ENCODE assay signal across 18 cellular contexts in genomic region chr3:111301238-111301798, GRCh38.
"Had no signal": no experiment of that assay in that cellular context is flagged by ENCODE, and none has a peak within 500 bp of the region (broad histone marks: within the 10 kb centered on the region; RNA-seq: fewer than 3 reads in every experiment).

No MANE protein-coding gene starts in this region.

- H3K27me3 Mint-ChIP-seq: activated naive CD4-positive, alpha-beta T cell treated with anti-CD3 and anti-CD28 coated beads, Interleukin-2, amount 50 U/mL, for 24 hours; activated T-cell treated with anti-CD3 and anti-CD28 coated beads, Interleukin-2, amount 50 U/mL, for 24 hours had no signal

- H3K27ac Mint-ChIP-seq: activated naive CD4-positive, alpha-beta T cell treated with anti-CD3 and anti-CD28 coated beads, Interleukin-2, amount 50 U/mL, for 24 hours; activated T-cell treated with anti-CD3 and anti-CD28 coated beads, Interleukin-2, amount 50 U/mL, for 24 hours had no signal

- H3K27me3 ChIP-seq: body of pancreas, gastroesophageal sphincter, heart right ventricle, thyroid gland, vagina had no signal

- FAIRE-seq: colon, endometrium had no signal

- H3K36me3 Mint-ChIP-seq: activated naive CD4-positive, alpha-beta T cell treated with anti-CD3 and anti-CD28 coated beads, Interleukin-2, amount 50 U/mL, for 24 hours had no signal

- H3K36me3 ChIP-seq: gastroesophageal sphincter, heart right ventricle, lower lobe of right lung, thyroid gland, vagina had no signal

- DNase-seq: activated effector memory CD4-positive, alpha-beta T cell treated with anti-CD3 and anti-CD28 coated beads, Interleukin-2, amount 50 U/mL, for 16 hours; activated T-cell treated with anti-CD3 and anti-CD28 coated beads, Interleukin-2, amount 50 U/mL, for 24 hours; amniotic stem cell; body of pancreas; caudate nucleus; heart right ventricle; left cardiac atrium; lower lobe of right lung; SW 1271; T1000; thyroid gland had no signal

- H3K9me3 Mint-ChIP-seq: activated naive CD4-positive, alpha-beta T cell treated with anti-CD3 and anti-CD28 coated beads, Interleukin-2, amount 50 U/mL, for 24 hours; activated T-cell treated with anti-CD3 and anti-CD28 coated beads, Interleukin-2, amount 50 U/mL, for 24 hours had no signal

- H3K27ac ChIP-seq: body of pancreas, gastroesophageal sphincter, heart right ventricle, lower lobe of right lung, thyroid gland, vagina, VCaP had no signal

- H3K4me1 ChIP-seq: body of pancreas, gastroesophageal sphincter, heart right ventricle, lower lobe of right lung, thyroid gland, vagina had no signal

- H3K9me3 ChIP-seq: body of pancreas, gastroesophageal sphincter, heart right ventricle, lower lobe of right lung, thyroid gland, vagina had no signal

- ATAC-seq: body of pancreas, gastroesophageal sphincter, heart right ventricle, left cardiac atrium, sciatic nerve had no signal

- H3K4me3 ChIP-seq: body of pancreas, gastroesophageal sphincter, heart right ventricle, lower lobe of right lung, thyroid gland, vagina had no signal

- H3K4me3 Mint-ChIP-seq: activated naive CD4-positive, alpha-beta T cell treated with anti-CD3 and anti-CD28 coated beads, Interleukin-2, amount 50 U/mL, for 24 hours; activated T-cell treated with anti-CD3 and anti-CD28 coated beads, Interleukin-2, amount 50 U/mL, for 24 hours had no signal
